9 cellular contexts compared by ENCODE assay signal in genomic region chr1:98045211-98046030, GRCh38.
DNase-seq lines count a peak whose midpoint lies in the region; ATAC-seq and TF ChIP-seq lines count a peak whose summit lies in the region.
"Had no signal": no experiment of that assay in that cellular context is flagged by ENCODE, and none has a peak within 500 bp of the region (broad histone marks: within the 10 kb centered on the region; RNA-seq: fewer than 3 reads in every experiment).

No MANE protein-coding gene starts in this region.

- H3K4me1 ChIP-seq in esophagus muscularis mucosa, result peaks cover 18 to 34% (median 26%) of the 10 kb centered on the region in 4 donors

- no peak for TF ChIP-seq EP300 in esophagus muscularis mucosa (IDR thresholded peaks at IDR 0.05)

- TF ChIP-seq POLR2A in esophagus muscularis mucosa (IDR thresholded peaks at IDR 0.05; ENCODE audit: low read depth), result no peak

- ATAC-seq in T-cell (replicated peaks in 1 of 4) (peak in 2 of 4 experiments; percentile 13 to 54), GM21447 (IDR thresholded peaks at IDR 0.05; ENCODE audit: unreplicated experiment) (no peak)
- ATAC-seq: K562 had no signal

- H3K4me3 Mint-ChIP-seq in T-cell (peak overlapping the region; percentile 67 to 75 (median 73)), nephron (peak overlapping the region; percentile 81 to 84 (median 83))

- intact Hi-C loops in esophagus muscularis mucosa (cut with DNase I), result loop anchor here (5.0 kb wide), 1 partner anchor 1078 kb away; no protein-coding TSS in a partner anchor

- no peak for TF ChIP-seq CTCF in esophagus muscularis mucosa (IDR thresholded peaks at IDR 0.05)
- no peak for TF ChIP-seq CTCF in nephron (IDR thresholded peaks at IDR 0.05; ENCODE audit: unreplicated experiment in 3 of 3)

- peaks cover 65 to 73% of the 10 kb centered on the region in 2 donors for H3K27me3 Mint-ChIP-seq in T-cell
- peaks cover 87% of the 10 kb centered on the region for H3K27me3 Mint-ChIP-seq in nephron (ENCODE audit: low read depth)

- DNase-seq in ELF-1 (ENCODE audit: low read depth, low spot score) (peak; percentile 24), T-cell (no peak), esophagus muscularis mucosa (ENCODE audit: extremely low spot score) (no peak), cortex of kidney (lab: John Stamatoyannopoulos, UW) (no peak), NCI-H1092 (lab: John Stamatoyannopoulos, UW) (no peak), NAMALWA (ENCODE audit: low spot score) (no peak)

- H3K9me3 Mint-ChIP-seq in T-cell (peaks cover 0 to 3% (median 0%) of the 10 kb centered on the region in 3 donors), nephron (peaks cover 4% of the 10 kb centered on the region)

- H3K27ac ChIP-seq in esophagus muscularis mucosa (replicated peaks in 1 of 4), result no peak overlapping the region

- H3K27ac Mint-ChIP-seq in T-cell (no peak overlapping the region), nephron (no peak overlapping the region)

- H3K27me3 ChIP-seq in esophagus muscularis mucosa, result peaks cover 4 to 78% (median 43%) of the 10 kb centered on the region in 4 donors

- H3K9me3 ChIP-seq in esophagus muscularis mucosa, result no peaks in the 10 kb centered on the region

- H3K4me1 Mint-ChIP-seq in T-cell, result peaks cover 34 to 39% (median 36%) of the 10 kb centered on the region in 3 donors
- H3K4me1 Mint-ChIP-seq in nephron, result peaks cover 20% of the 10 kb centered on the region

- CTCF ChIA-PET in T-cell (lab: Charles Lee), result no interaction called here

- WGBS in esophagus muscularis mucosa, result 2% methylated on average over 39 of the region's 70 CpGs

- POLR2A ChIA-PET in T-cell (lab: Charles Lee), result no interaction called here

- H3K36me3 Mint-ChIP-seq in T-cell, result no peaks in the 10 kb centered on the region
- no peaks in the 10 kb centered on the region for H3K36me3 Mint-ChIP-seq in nephron (ENCODE audit: low read depth)

- peak overlapping the region; percentile 43 to 48 (median 47) for H3K4me3 ChIP-seq in esophagus muscularis mucosa
- H3K4me3 ChIP-seq: K562 had no signal

- no peaks in the 10 kb centered on the region for H3K36me3 ChIP-seq in esophagus muscularis mucosa
